In the genomic region with DNA sequence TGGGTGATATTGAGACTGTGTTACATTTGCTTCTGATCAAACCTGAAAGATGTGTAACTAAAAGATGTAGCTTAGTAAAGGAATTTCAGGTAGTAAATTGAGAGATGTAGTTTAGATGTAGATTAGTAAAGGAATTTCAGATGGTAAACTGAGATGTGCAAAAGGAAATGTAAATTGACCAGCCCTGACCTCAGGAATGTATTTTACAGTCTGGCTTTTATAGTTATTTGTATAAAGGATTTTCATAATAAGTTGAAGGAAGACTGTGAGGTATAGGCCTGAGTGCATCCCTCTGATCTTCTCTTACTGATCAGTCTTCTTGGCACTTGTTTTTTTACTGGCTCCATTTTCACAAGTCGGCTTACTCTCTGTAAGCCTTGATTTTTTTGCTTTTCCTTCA, we compare ENCODE assay signal across 17 cellular contexts. TPM values are rescaled to one million over a fixed set of nuclear protein-coding genes. Genes with fewer than 3 reads are reported as not detected.
DNase-seq lines count a peak whose midpoint lies in the region; ATAC-seq and TF ChIP-seq lines count a peak whose summit lies in the region.
"Had no signal": no experiment of that assay in that cellular context is flagged by ENCODE, and none has a peak within 500 bp of the region (broad histone marks: within the 10 kb centered on the region; RNA-seq: fewer than 3 reads in every experiment).

No MANE protein-coding gene starts in this region.

- H3K36me3 ChIP-seq in breast epithelium, result no peaks in the 10 kb centered on the region
- H3K36me3 ChIP-seq: stomach had no signal

- H3K4me3 Mint-ChIP-seq in MCF 10A (ENCODE audit: unreplicated experiment), result peak overlapping the region; percentile 73
- H3K4me3 Mint-ChIP-seq in type B pancreatic cell, result peak overlapping the region; percentile 8

- TF ChIP-seq POLR2A in breast epithelium (IDR thresholded peaks at IDR 0.05), result no peak

- peak overlapping the region in 1 of 2 donors; percentile 40 for H3K27ac ChIP-seq in breast epithelium
- H3K27ac ChIP-seq: GM23248, stomach had no signal

- H3K27me3 Mint-ChIP-seq in MCF 10A (ENCODE audit: insufficient read depth, unreplicated experiment) (no peaks in the 10 kb centered on the region), type B pancreatic cell (peaks cover 21% of the 10 kb centered on the region)
- H3K27me3 Mint-ChIP-seq: IgD-negative memory B cell had no signal

- TF ChIP-seq CTCF in MCF 10A (IDR thresholded peaks at IDR 0.05; ENCODE audit: unreplicated experiment) (no peak), breast epithelium (IDR thresholded peaks at IDR 0.05) (no peak), type B pancreatic cell (conservative IDR thresholded peaks at IDR 0.05) (no peak)

- peaks cover 56% of the 10 kb centered on the region for H3K4me1 Mint-ChIP-seq in MCF 10A (ENCODE audit: insufficient read depth, unreplicated experiment)
- peaks cover 21% of the 10 kb centered on the region for H3K4me1 Mint-ChIP-seq in type B pancreatic cell (ENCODE audit: unreplicated experiment)

- H3K27ac Mint-ChIP-seq in MCF 10A (ENCODE audit: low read depth, unreplicated experiment) (peak overlapping the region; percentile 77), type B pancreatic cell (no peak overlapping the region)

- no peak for DNase-seq in MCF 10A (ENCODE audit: unreplicated experiment)
- DNase-seq in breast epithelium (ENCODE audit: low spot score in 2 of 2), result no peak
- peak; percentile 31 for DNase-seq in globus pallidus (ENCODE audit: low spot score)
- no peak for DNase-seq in type B pancreatic cell (ENCODE audit: extremely low spot score, unreplicated experiment)
- no peak for DNase-seq in left ventricle myocardium superior
- DNase-seq in central memory CD4-positive, alpha-beta T cell, result no peak
- DNase-seq: activated CD4-positive, CD25-positive, alpha-beta regulatory T cell treated with anti-CD3 and anti-CD28 coated beads, Interleukin-2, amount 50 U/mL, for 72 hours; activated T-cell treated with anti-CD3 and anti-CD28 coated beads, Interleukin-2, amount 50 U/mL, for 1 hour; effector memory CD4-positive, alpha-beta T cell; GM23248; NCI-H1105 treated with DMSO at 0.1 percent for 48 hours; NCI-H446; stomach had no signal

- H3K4me1 ChIP-seq in breast epithelium, result peaks cover 0 to 6% of the 10 kb centered on the region in 2 donors

- CTCF ChIA-PET in MCF 10A (lab: Yijun Ruan, JAX), result no interaction called here

- H3K9me3 ChIP-seq in breast epithelium, result no peaks in the 10 kb centered on the region
- H3K9me3 ChIP-seq: stomach had no signal

- ATAC-seq in SK-N-SH treated with all-trans-retinoic acid at 6 μM for 48 hours, result peak; percentile 52
- no peak for ATAC-seq in GM21381 (IDR thresholded peaks at IDR 0.05; ENCODE audit: unreplicated experiment)
- ATAC-seq in left ventricle myocardium superior, result no peak

- intact Hi-C loops in MCF 10A (cut with micrococcal nuclease) (no loop called here), breast epithelium (cut with DNase I; ENCODE audit: low total_unique reads) (no loop called here), left ventricle myocardium superior (cut with micrococcal nuclease) (no loop called here)

- H3K9me3 Mint-ChIP-seq in MCF 10A (ENCODE audit: unreplicated experiment), result peaks cover 12% of the 10 kb centered on the region
- H3K9me3 Mint-ChIP-seq in type B pancreatic cell, result no peaks in the 10 kb centered on the region
- H3K9me3 Mint-ChIP-seq: IgD-negative memory B cell had no signal

- POLR2A ChIA-PET in MCF 10A (lab: Yijun Ruan, JAX), result interaction anchor here (1.3 to 9.0 kb wide), 6 partner anchors 11 to 122 kb away, joined by 4 to 146 read pairs (median 24); partner anchors contain the start of genes MSMO1 and TMEM192

- peak overlapping the region in 1 of 3 donors; percentile 94 for H3K4me3 ChIP-seq in breast epithelium
- H3K4me3 ChIP-seq: GM23248, smooth muscle cell, stomach had no signal

- H3K36me3 Mint-ChIP-seq in MCF 10A (ENCODE audit: insufficient read depth, unreplicated experiment), result peaks cover 16% of the 10 kb centered on the region
- no peaks in the 10 kb centered on the region for H3K36me3 Mint-ChIP-seq in type B pancreatic cell
- H3K36me3 Mint-ChIP-seq: IgD-negative memory B cell had no signal

- BruUV-seq in MCF 10A (replicated peaks; lab: Mats Ljungman, UMichigan), result no TSS peak

- H3K27me3 ChIP-seq in breast epithelium, result no peaks in the 10 kb centered on the region
- H3K27me3 ChIP-seq: stomach had no signal

TF ChIP-seq in SK-N-SH treated with all-trans-retinoic acid at 6 μM for 48 hours, 23 proteins besides CTCF, POLR2A, EP300 and RAD21:
- TF ChIP-seq ZC3H10 (CRISPR knock-in tag; IDR thresholded peaks at IDR 0.05), result no peak
- TF ChIP-seq CREB5 (CRISPR knock-in tag; IDR thresholded peaks at IDR 0.05; ENCODE audit: low read depth), result no peak
- no peak for TF ChIP-seq ARNTL (CRISPR knock-in tag; IDR thresholded peaks at IDR 0.05; ENCODE audit: borderline replicate concordance, low read depth)
- TF ChIP-seq ZNF8 (CRISPR knock-in tag; IDR thresholded peaks at IDR 0.05), result no peak
- TF ChIP-seq TOX (CRISPR knock-in tag; IDR thresholded peaks at IDR 0.05; ENCODE audit: borderline replicate concordance), result no peak
- TF ChIP-seq CSDC2 (CRISPR knock-in tag; IDR thresholded peaks at IDR 0.05), result no peak

RNA-seq across cellular contexts. Expression of gene KLHL2, which starts 3.2 kb away (rescaled TPM):
- 37.1 and 40.0 TPM in 2 replicates for total RNA-seq in MCF 10A (2022)
- 10 to 100 TPM; 20.2 to 60.4 (median 38.0) TPM for total RNA-seq in breast epithelium
- total RNA-seq in type B pancreatic cell (ENCODE audit: low replicate concordance), result 14.1 and 15.6 TPM in 2 replicates
- total RNA-seq in left ventricle myocardium superior, result 7.4 TPM
